11 cellular contexts compared by ENCODE assay signal in genomic region chr1:45136984-45137383, GRCh38.
"Had no signal": no experiment of that assay in that cellular context is flagged by ENCODE, and none has a peak within 500 bp of the region (broad histone marks: within the 10 kb centered on the region; RNA-seq: fewer than 3 reads in every experiment).

No MANE protein-coding gene starts in this region.

- H3K4me3 ChIP-seq: GM23248, GM23338, HAP-1 had no signal

- H3K4me3 Mint-ChIP-seq: GM23338, H9, HFFc6 had no signal

- FAIRE-seq: H1, H54 had no signal

- H3K4me2 ChIP-seq: GM23338 had no signal

- H3K9ac ChIP-seq: GM23248 had no signal

- H3K9me3 ChIP-seq: HAP-1 had no signal

- H2AFZ ChIP-seq: GM23248, GM23338 had no signal

- DNase-seq: GM23248, GOT3, H7, H9, HCEC 1CT, HFFc6 had no signal

- H3K9me3 Mint-ChIP-seq: GM23338, H9, HFFc6 had no signal

- H3K4me1 Mint-ChIP-seq: GM23338, H9 had no signal

- H3K27ac ChIP-seq: GM23248 had no signal

- ATAC-seq: GM23338, HCT116 had no signal

- H3K27ac Mint-ChIP-seq: GM23338, H9, HFFc6 had no signal

- H3K36me3 ChIP-seq: HAP-1 had no signal
